9 cellular contexts compared by ENCODE assay signal in the genomic region with DNA sequence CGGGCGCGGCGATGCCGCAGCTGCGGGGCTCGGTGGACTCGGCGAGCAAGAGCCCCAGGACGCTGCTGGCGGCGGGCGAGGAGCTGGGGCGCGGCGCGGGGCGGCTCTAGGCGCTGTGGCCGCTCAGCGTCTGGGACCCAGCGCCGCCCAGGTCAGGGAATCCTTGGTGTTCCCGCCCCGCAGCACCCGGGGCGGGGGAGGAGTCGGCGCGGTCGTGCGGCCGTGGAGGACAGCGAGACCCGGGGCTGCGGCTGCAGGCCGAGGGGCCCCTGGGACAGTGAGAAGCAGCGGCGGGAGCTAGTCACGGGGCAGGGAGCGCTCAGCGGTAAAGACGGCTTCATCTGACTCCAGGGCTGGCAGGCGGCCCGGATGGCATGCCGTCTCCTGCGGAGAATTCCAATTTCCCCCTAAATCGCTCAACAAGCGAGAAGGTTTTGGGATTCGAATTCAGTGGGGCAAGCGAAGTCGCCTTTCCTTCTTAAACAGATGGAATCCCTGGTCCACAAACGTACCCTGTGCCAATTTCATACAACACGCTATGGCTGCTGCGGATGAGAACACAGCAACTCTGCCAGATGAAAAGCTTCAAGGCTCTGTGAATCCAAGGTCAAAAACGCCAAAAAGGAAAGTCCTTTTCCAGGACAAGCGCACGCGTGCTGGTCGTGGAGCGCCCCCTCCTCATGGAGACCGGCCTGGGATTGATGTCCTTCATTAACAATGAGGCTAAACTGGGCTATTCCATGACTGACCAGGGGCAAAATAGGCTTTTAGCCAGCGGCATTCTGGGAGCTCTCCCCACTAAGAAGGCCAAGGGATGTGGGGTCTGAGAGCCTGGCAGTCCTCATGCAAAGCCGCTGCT. TPM values are rescaled to one million over a fixed set of nuclear protein-coding genes. Genes with fewer than 3 reads are reported as not detected.
DNase-seq lines count a peak whose midpoint lies in the region; ATAC-seq and TF ChIP-seq lines count a peak whose summit lies in the region.
"Had no signal": no experiment of that assay in that cellular context is flagged by ENCODE, and none has a peak within 500 bp of the region (broad histone marks: within the 10 kb centered on the region; RNA-seq: fewer than 3 reads in every experiment).

No MANE protein-coding gene starts in this region.

- peak overlapping the region; percentile 82 for H3K4me2 ChIP-seq in hepatocyte

- peak overlapping the region; percentile 74 for H2AFZ ChIP-seq in hepatocyte

- TF ChIP-seq CTCF in body of pancreas (IDR thresholded peaks at IDR 0.05) (no peak), hepatocyte (IDR thresholded peaks at IDR 0.05; ENCODE audit: poor library complexity) (no peak)

- H3K9me3 ChIP-seq in body of pancreas (no peaks in the 10 kb centered on the region), hepatocyte (ENCODE audit: low read depth) (no peaks in the 10 kb centered on the region)

- TF ChIP-seq POLR2A in body of pancreas (IDR thresholded peaks at IDR 0.05) = no peak

- no peaks in the 10 kb centered on the region for H4K20me1 ChIP-seq in hepatocyte (ENCODE audit: insufficient read depth, poor library complexity, severe bottlenecking)

- H3K9me2 ChIP-seq in hepatocyte (replicated peaks; ENCODE audit: insufficient read depth) = no peaks in the 10 kb centered on the region

- no peaks in the 10 kb centered on the region for H3K36me3 ChIP-seq in body of pancreas (replicated peaks in 1 of 2; ENCODE audit: insufficient read depth in 1 of 2, low read depth in 2 of 2)
- no peaks in the 10 kb centered on the region for H3K36me3 ChIP-seq in hepatocyte (replicated peaks; ENCODE audit: insufficient read depth, low read depth)

- peak overlapping the region in 1 of 2 donors; percentile 38 for H3K4me3 ChIP-seq in body of pancreas
- peak overlapping the region; percentile 52 for H3K4me3 ChIP-seq in hepatocyte

- H3K79me2 ChIP-seq in hepatocyte = no peaks in the 10 kb centered on the region

- H3K27me3 ChIP-seq in body of pancreas (peaks cover 0 to 7% of the 10 kb centered on the region in 2 donors), hepatocyte (peaks cover 7% of the 10 kb centered on the region)

- H3K27ac ChIP-seq in body of pancreas (peak overlapping the region in 2 of 4 donors; percentile 10 to 26), hepatocyte (peak overlapping the region; percentile 69)
- H3K27ac ChIP-seq: 22Rv1 had no signal

- WGBS in body of pancreas, 2 donors = 3 to 4% methylated on average over 38 to 62 of the region's 64 CpGs
- 5% methylated on average over 28 of the region's 64 CpGs for WGBS in hepatocyte (ENCODE audit: low lambda C conversion rate, missing lambda C conversion rate)

- peak; percentile 71 for ATAC-seq in body of pancreas

- H3K4me1 ChIP-seq in body of pancreas (peaks cover 10% of the 10 kb centered on the region), hepatocyte (ENCODE audit: insufficient read depth) (no peaks in the 10 kb centered on the region)

- DNase-seq in NCI-H1417 (lab: John Stamatoyannopoulos, UW) = peak in 2 of 3 experiments; percentile 42 to 58
- no peak for DNase-seq in NCI-H1417 treated with DMSO at 0.1 percent for 48 hours (lab: John Stamatoyannopoulos, UW)
- peak; percentile 89 for DNase-seq in NCI-H2227 (lab: John Stamatoyannopoulos, UW; ENCODE audit: unreplicated experiment)
- peak; percentile 22 to 52 (median 36) for DNase-seq in body of pancreas
- peak; percentile 78 for DNase-seq in hepatocyte (ENCODE audit: low spot score)
- DNase-seq in posterior cingulate gyrus = peak; percentile 26 to 91 (median 52)
- DNase-seq in putamen (ENCODE audit: low spot score) = no peak
- no peak for DNase-seq in amniotic stem cell (lab: John Stamatoyannopoulos, UW)

- intact Hi-C loops in body of pancreas (cut with DNase I) (no loop called here), posterior cingulate gyrus (cut with DNase I) (no loop called here)

RNA-seq across cellular contexts. Expression of a gene that starts 4.2 kb away (rescaled TPM):
- total RNA-seq in body of pancreas = not detected
- 0.12 TPM in 1 of 2 replicates, not detected in the other for total RNA-seq in hepatocyte
- not detected in 2 replicates for polyA plus RNA-seq in hepatocyte

RNA-seq across cellular contexts. Expression of a gene that starts 17.3 kb away (rescaled TPM):
- total RNA-seq in body of pancreas = 1 to 10 TPM; 2.3 to 2.9 TPM
- total RNA-seq in hepatocyte = 11.6 and 13.2 TPM in 2 replicates
- 2.0 and 2.2 TPM in 2 replicates for polyA plus RNA-seq in hepatocyte

RNA-seq across cellular contexts. Expression of a gene that starts 31.5 kb away (rescaled TPM):
- total RNA-seq in body of pancreas (1 to 10 TPM; 3.6 to 9.9 TPM), hepatocyte (9.5 and 17.2 TPM in 2 replicates)
- 11.9 and 12.2 TPM in 2 replicates for polyA plus RNA-seq in hepatocyte

RNA-seq across cellular contexts. Expression of a gene that starts 44.5 kb away (rescaled TPM):
- total RNA-seq in body of pancreas (1 to 10 TPM; 2.1 to 2.6 TPM), hepatocyte (10.7 and 11.1 TPM in 2 replicates)
- 3.5 and 5.6 TPM in 2 replicates for polyA plus RNA-seq in hepatocyte

RNA-seq across cellular contexts. Expression of a gene that starts 50.5 kb away (rescaled TPM):
- total RNA-seq in body of pancreas (10 to 100 TPM in 1 of 2 donors, 1 to 10 TPM in 1; 6.6 to 10.9 TPM), hepatocyte (11.7 and 24.3 TPM in 2 replicates)
- 9.7 and 10.7 TPM in 2 replicates for polyA plus RNA-seq in hepatocyte

Comparison
In these comparisons a context has a peak if more than half of its experiments do, and no peak if none do; other contexts are left out.
1. DNase-seq: peak in NCI-H1417 (2 of 3), NCI-H2227 (single experiment), body of pancreas (4 of 4), hepatocyte (single experiment) and posterior cingulate gyrus (10 of 10); none in NCI-H1417 treated with DMSO at 0.1 percent for 48 hours (single experiment), putamen (single experiment) and amniotic stem cell (single experiment).